Comparison of ENCODE assay signal across 3 cellular contexts in genomic region chr7:151621961-151622360, GRCh38.
TF ChIP-seq lines count a peak whose summit lies in the region.

No MANE protein-coding gene starts in this region.

TF ChIP-seq in IMR-90, 13 proteins besides CTCF, POLR2A, EP300 and RAD21:
- TF ChIP-seq ELK1 (IDR thresholded peaks at IDR 0.05; ENCODE audit: borderline replicate concordance, low read depth, low read length) (no peak), CHD1 (IDR thresholded peaks at IDR 0.05; ENCODE audit: low read depth, low read length) (no peak), RFX5 (IDR thresholded peaks at IDR 0.05; ENCODE audit: low read depth, low read length) (no peak), MAZ (IDR thresholded peaks at IDR 0.05; ENCODE audit: borderline replicate concordance, low read depth, low read length) (no peak), SMC3 (IDR thresholded peaks at IDR 0.05; ENCODE audit: low read depth, low read length) (no peak), NFE2L2 (IDR thresholded peaks at IDR 0.05; ENCODE audit: low read depth, low read length) (0 out of 2 replicates have a peak, but pooled peaks have one; percentile 31), CEBPB (IDR thresholded peaks at IDR 0.05; ENCODE audit: low read depth, low read length) (no peak)
- TF ChIP-seq, protein P1, sequence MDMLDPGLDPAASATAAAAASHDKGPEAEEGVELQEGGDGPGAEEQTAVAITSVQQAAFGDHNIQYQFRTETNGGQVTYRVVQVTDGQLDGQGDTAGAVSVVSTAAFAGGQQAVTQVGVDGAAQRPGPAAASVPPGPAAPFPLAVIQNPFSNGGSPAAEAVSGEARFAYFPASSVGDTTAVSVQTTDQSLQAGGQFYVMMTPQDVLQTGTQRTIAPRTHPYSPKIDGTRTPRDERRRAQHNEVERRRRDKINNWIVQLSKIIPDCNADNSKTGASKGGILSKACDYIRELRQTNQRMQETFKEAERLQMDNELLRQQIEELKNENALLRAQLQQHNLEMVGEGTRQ (IDR thresholded peaks at IDR 0.05; ENCODE audit: low read depth, low read length), result no peak

TF ChIP-seq in SK-N-SH treated with all-trans-retinoic acid at 6 μM for 48 hours, 23 proteins besides CTCF, POLR2A, EP300 and RAD21:
- TF ChIP-seq GLIS3 (CRISPR knock-in tag; IDR thresholded peaks at IDR 0.05) (no peak), TSHZ2 (CRISPR knock-in tag; IDR thresholded peaks at IDR 0.05) (no peak), ZFP30 (CRISPR knock-in tag; IDR thresholded peaks at IDR 0.05) (no peak), ZNF565 (CRISPR knock-in tag; conservative IDR thresholded peaks at IDR 0.05; ENCODE audit: low read depth) (no peak), ESRRG (CRISPR knock-in tag; IDR thresholded peaks at IDR 0.05) (no peak), ISL1 (CRISPR knock-in tag; IDR thresholded peaks at IDR 0.05) (no peak), SNAI2 (CRISPR knock-in tag; IDR thresholded peaks at IDR 0.05) (no peak), RARB (CRISPR knock-in tag; IDR thresholded peaks at IDR 0.05) (no peak), CREB5 (CRISPR knock-in tag; IDR thresholded peaks at IDR 0.05; ENCODE audit: low read depth) (no peak), OSR1 (CRISPR knock-in tag; IDR thresholded peaks at IDR 0.05) (no peak), ZC3H10 (CRISPR knock-in tag; IDR thresholded peaks at IDR 0.05) (no peak)
- TF ChIP-seq, protein P2, sequence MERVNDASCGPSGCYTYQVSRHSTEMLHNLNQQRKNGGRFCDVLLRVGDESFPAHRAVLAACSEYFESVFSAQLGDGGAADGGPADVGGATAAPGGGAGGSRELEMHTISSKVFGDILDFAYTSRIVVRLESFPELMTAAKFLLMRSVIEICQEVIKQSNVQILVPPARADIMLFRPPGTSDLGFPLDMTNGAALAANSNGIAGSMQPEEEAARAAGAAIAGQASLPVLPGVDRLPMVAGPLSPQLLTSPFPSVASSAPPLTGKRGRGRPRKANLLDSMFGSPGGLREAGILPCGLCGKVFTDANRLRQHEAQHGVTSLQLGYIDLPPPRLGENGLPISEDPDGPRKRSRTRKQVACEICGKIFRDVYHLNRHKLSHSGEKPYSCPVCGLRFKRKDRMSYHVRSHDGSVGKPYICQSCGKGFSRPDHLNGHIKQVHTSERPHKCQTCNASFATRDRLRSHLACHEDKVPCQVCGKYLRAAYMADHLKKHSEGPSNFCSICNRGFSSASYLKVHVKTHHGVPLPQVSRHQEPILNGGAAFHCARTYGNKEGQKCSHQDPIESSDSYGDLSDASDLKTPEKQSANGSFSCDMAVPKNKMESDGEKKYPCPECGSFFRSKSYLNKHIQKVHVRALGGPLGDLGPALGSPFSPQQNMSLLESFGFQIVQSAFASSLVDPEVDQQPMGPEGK (CRISPR knock-in tag; IDR thresholded peaks at IDR 0.05; ENCODE audit: borderline replicate concordance), result no peak
- TF ChIP-seq, protein P3, sequence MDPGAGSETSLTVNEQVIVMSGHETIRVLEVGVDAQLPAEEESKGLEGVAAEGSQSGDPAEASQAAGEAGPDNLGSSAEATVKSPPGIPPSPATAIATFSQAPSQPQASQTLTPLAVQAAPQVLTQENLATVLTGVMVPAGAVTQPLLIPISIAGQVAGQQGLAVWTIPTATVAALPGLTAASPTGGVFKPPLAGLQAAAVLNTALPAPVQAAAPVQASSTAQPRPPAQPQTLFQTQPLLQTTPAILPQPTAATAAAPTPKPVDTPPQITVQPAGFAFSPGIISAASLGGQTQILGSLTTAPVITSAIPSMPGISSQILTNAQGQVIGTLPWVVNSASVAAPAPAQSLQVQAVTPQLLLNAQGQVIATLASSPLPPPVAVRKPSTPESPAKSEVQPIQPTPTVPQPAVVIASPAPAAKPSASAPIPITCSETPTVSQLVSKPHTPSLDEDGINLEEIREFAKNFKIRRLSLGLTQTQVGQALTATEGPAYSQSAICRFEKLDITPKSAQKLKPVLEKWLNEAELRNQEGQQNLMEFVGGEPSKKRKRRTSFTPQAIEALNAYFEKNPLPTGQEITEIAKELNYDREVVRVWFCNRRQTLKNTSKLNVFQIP (CRISPR knock-in tag; IDR thresholded peaks at IDR 0.05; ENCODE audit: borderline replicate concordance, low read depth), result no peak
- TF ChIP-seq, protein P4, sequence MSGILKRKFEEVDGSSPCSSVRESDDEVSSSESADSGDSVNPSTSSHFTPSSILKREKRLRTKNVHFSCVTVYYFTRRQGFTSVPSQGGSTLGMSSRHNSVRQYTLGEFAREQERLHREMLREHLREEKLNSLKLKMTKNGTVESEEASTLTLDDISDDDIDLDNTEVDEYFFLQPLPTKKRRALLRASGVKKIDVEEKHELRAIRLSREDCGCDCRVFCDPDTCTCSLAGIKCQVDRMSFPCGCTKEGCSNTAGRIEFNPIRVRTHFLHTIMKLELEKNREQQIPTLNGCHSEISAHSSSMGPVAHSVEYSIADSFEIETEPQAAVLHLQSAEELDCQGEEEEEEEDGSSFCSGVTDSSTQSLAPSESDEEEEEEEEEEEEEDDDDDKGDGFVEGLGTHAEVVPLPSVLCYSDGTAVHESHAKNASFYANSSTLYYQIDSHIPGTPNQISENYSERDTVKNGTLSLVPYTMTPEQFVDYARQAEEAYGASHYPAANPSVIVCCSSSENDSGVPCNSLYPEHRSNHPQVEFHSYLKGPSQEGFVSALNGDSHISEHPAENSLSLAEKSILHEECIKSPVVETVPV (CRISPR knock-in tag; IDR thresholded peaks at IDR 0.05), result no peak

TF ChIP-seq in H1, 55 proteins besides CTCF, POLR2A, EP300 and RAD21:
- TF ChIP-seq BACH1 (IDR thresholded peaks at IDR 0.05; ENCODE audit: low read length) (0 out of 2 replicates have a peak, but pooled peaks have one; percentile 14), CTBP2 (IDR thresholded peaks at IDR 0.05; ENCODE audit: borderline replicate concordance, insufficient read depth, insufficient read length, low read length) (no peak), EZH2 (IDR thresholded peaks at IDR 0.05; ENCODE audit: low read depth, low read length, severe bottlenecking) (no peak)
